ENCODE assay signal across 22 cellular contexts in the genomic region with DNA sequence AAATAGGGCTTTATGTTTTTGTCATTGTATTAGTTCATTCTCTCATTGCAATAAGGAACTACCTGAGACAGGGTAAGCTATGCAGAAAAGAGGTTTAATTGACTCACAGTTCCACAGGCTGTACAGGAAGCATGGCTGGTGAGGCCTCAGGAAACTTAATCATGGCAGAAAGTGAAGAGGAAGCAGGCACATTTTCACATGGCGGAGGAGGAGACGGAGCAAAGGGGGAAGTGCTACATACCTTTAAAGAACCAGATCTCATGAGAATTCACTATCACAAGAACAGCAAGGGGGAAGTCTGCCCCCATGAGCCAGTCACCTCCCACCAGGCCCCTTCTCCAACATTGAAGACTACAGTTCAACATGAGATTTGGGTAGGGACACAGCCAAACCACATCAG. TPM values are rescaled to one million over a fixed set of nuclear protein-coding genes. Genes with fewer than 3 reads are reported as not detected.
DNase-seq lines count a peak whose midpoint lies in the region; ATAC-seq and TF ChIP-seq lines count a peak whose summit lies in the region.
"Had no signal": no experiment of that assay in that cellular context is flagged by ENCODE, and none has a peak within 500 bp of the region (broad histone marks: within the 10 kb centered on the region; RNA-seq: fewer than 3 reads in every experiment).

No MANE protein-coding gene starts in this region.

- H3K27me3 Mint-ChIP-seq in activated naive CD4-positive, alpha-beta T cell treated with anti-CD3 and anti-CD28 coated beads, Interleukin-2, amount 50 U/mL, for 24 hours = no peaks in the 10 kb centered on the region
- no peaks in the 10 kb centered on the region for H3K27me3 Mint-ChIP-seq in endothelial cell (ENCODE audit: unreplicated experiment)
- no peaks in the 10 kb centered on the region for H3K27me3 Mint-ChIP-seq in stimulated activated memory B cell treated with anti-CD40 and anti-IgM and Interleukin-4, amounts not matched to agents 10 μg/mL and 1 μg/mL and 100 μg/mL, for 72 hours

- H3K36me3 Mint-ChIP-seq in activated naive CD4-positive, alpha-beta T cell treated with anti-CD3 and anti-CD28 coated beads, Interleukin-2, amount 50 U/mL, for 24 hours = peaks cover 45% of the 10 kb centered on the region
- peaks cover 16% of the 10 kb centered on the region for H3K36me3 Mint-ChIP-seq in endothelial cell (ENCODE audit: low read depth, unreplicated experiment)
- peaks cover 76% of the 10 kb centered on the region for H3K36me3 Mint-ChIP-seq in stimulated activated memory B cell treated with anti-CD40 and anti-IgM and Interleukin-4, amounts not matched to agents 10 μg/mL and 1 μg/mL and 100 μg/mL, for 72 hours

- no peak for ATAC-seq in stimulated activated memory B cell treated with anti-CD40 and anti-IgM and Interleukin-4, amounts not matched to agents 10 μg/mL and 1 μg/mL and 100 μg/mL, for 72 hours
- ATAC-seq: CD8-positive, alpha-beta T cell had no signal

- peak overlapping the region; percentile 0 for H3K27ac Mint-ChIP-seq in activated naive CD4-positive, alpha-beta T cell treated with anti-CD3 and anti-CD28 coated beads, Interleukin-2, amount 50 U/mL, for 24 hours
- no peak overlapping the region for H3K27ac Mint-ChIP-seq in endothelial cell (ENCODE audit: unreplicated experiment)
- H3K27ac Mint-ChIP-seq in stimulated activated memory B cell treated with anti-CD40 and anti-IgM and Interleukin-4, amounts not matched to agents 10 μg/mL and 1 μg/mL and 100 μg/mL, for 72 hours = peak overlapping the region; percentile 34
- H3K27ac Mint-ChIP-seq: CD8-positive, alpha-beta T cell had no signal

- no peak for DNase-seq in activated naive CD4-positive, alpha-beta T cell treated with anti-CD3 and anti-CD28 coated beads, Interleukin-2, amount 50 U/mL, for 16 hours
- peak; percentile 38 for DNase-seq in MV-4-11 (lab: John Stamatoyannopoulos, UW)
- DNase-seq in endothelial cell (ENCODE audit: low spot score) = no peak
- no peak for DNase-seq in dermis blood vessel endothelial cell
- DNase-seq in HCEC 1CT = no peak
- DNase-seq in activated CD8-positive, alpha-beta memory T cell treated with anti-CD3 and anti-CD28 coated beads for 24 hours = no peak
- DNase-seq: BE2C; CD8-positive, alpha-beta T cell; DMS53; EL; IMR-90; MM.1S; NCI-H1417; NCI-H187; NCI-H2107; NCI-H510A; NCI-H748 treated with DMSO at 0.1 percent for 48 hours; NK-92 treated with Interleukin-12 subunit alpha and Interleukin-12 subunit beta, amount 100 ng/mL, for 24 hours; SHP77; SK-N-SH had no signal

- H3K4me3 Mint-ChIP-seq in activated naive CD4-positive, alpha-beta T cell treated with anti-CD3 and anti-CD28 coated beads, Interleukin-2, amount 50 U/mL, for 24 hours = no peak overlapping the region
- H3K4me3 Mint-ChIP-seq in endothelial cell (ENCODE audit: unreplicated experiment) = peak overlapping the region; percentile 8
- no peak overlapping the region for H3K4me3 Mint-ChIP-seq in stimulated activated memory B cell treated with anti-CD40 and anti-IgM and Interleukin-4, amounts not matched to agents 10 μg/mL and 1 μg/mL and 100 μg/mL, for 72 hours
- H3K4me3 Mint-ChIP-seq: CD8-positive, alpha-beta T cell had no signal

- peaks cover 9% of the 10 kb centered on the region for H3K4me1 Mint-ChIP-seq in activated naive CD4-positive, alpha-beta T cell treated with anti-CD3 and anti-CD28 coated beads, Interleukin-2, amount 50 U/mL, for 24 hours
- peaks cover 5% of the 10 kb centered on the region for H3K4me1 Mint-ChIP-seq in endothelial cell (ENCODE audit: unreplicated experiment)
- peaks cover 9% of the 10 kb centered on the region for H3K4me1 Mint-ChIP-seq in stimulated activated memory B cell treated with anti-CD40 and anti-IgM and Interleukin-4, amounts not matched to agents 10 μg/mL and 1 μg/mL and 100 μg/mL, for 72 hours

- TF ChIP-seq CTCF in endothelial cell (IDR thresholded peaks at IDR 0.05; ENCODE audit: unreplicated experiment) = no peak

- H3K9me3 Mint-ChIP-seq in activated naive CD4-positive, alpha-beta T cell treated with anti-CD3 and anti-CD28 coated beads, Interleukin-2, amount 50 U/mL, for 24 hours = no peaks in the 10 kb centered on the region
- H3K9me3 Mint-ChIP-seq in endothelial cell (ENCODE audit: unreplicated experiment) = no peaks in the 10 kb centered on the region
- H3K9me3 Mint-ChIP-seq in stimulated activated memory B cell treated with anti-CD40 and anti-IgM and Interleukin-4, amounts not matched to agents 10 μg/mL and 1 μg/mL and 100 μg/mL, for 72 hours = peaks cover 8% of the 10 kb centered on the region
- H3K9me3 Mint-ChIP-seq: CD8-positive, alpha-beta T cell had no signal

RNA-seq across cellular contexts. Expression of a gene that starts 25.6 kb away (rescaled TPM):
- 16.8 TPM for total RNA-seq in endothelial cell (ENCODE audit: unreplicated experiment)
- total RNA-seq in dermis blood vessel endothelial cell = 14.0 and 17.5 TPM in 2 replicates

RNA-seq across cellular contexts. Expression of a gene that starts 25.7 kb away (rescaled TPM):
- total RNA-seq in endothelial cell (ENCODE audit: unreplicated experiment) (59.4 TPM), dermis blood vessel endothelial cell (80.8 and 87.0 TPM in 2 replicates)
